Comparison of ENCODE assay signal across 1 cellular context in the genomic region with DNA sequence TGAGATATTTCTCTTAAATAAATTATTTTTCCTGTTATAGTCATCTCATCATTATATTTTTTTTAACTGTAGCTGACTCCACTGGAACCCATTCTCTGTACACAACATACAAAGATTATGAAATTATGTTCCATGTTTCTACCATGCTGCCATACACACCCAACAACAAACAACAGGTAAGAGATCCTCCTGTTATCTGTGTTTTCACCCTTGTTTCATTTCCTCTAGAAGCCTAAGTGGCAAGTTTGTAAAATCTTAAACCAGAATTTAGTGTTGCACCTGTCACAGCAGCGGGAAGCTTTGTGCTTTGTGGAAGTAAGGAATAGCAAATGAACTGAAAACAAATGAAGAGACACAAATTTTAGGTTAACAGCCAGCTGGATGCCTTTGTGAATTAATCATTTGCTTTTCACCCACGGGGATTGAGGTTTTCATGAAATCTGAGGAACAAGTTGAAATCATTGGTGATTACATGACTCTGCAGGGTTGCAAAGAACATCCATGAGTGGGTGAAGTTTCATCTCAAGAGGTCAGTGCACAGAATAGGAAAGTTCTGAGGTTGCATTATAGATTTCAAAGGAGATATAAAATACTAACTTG.
TF ChIP-seq lines count a peak whose summit lies in the region.

No MANE protein-coding gene starts in this region.

TF ChIP-seq in GM12878, 131 proteins besides CTCF, POLR2A, EP300 and RAD21 (continued from another document):
- TF ChIP-seq, protein P1, sequence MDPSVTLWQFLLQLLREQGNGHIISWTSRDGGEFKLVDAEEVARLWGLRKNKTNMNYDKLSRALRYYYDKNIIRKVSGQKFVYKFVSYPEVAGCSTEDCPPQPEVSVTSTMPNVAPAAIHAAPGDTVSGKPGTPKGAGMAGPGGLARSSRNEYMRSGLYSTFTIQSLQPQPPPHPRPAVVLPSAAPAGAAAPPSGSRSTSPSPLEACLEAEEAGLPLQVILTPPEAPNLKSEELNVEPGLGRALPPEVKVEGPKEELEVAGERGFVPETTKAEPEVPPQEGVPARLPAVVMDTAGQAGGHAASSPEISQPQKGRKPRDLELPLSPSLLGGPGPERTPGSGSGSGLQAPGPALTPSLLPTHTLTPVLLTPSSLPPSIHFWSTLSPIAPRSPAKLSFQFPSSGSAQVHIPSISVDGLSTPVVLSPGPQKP (IDR thresholded peaks at IDR 0.05; ENCODE audit: low read depth, low read length): no peak
- TF ChIP-seq NRF1 (conservative IDR thresholded peaks at IDR 0.05; ENCODE audit: low read depth, low read length) (no peak), NFIC (IDR thresholded peaks at IDR 0.05; ENCODE audit: low read depth, low read length) (no peak), ETV6 (conservative IDR thresholded peaks at IDR 0.05 in 1 of 2, IDR thresholded peaks at IDR 0.05 in 1 of 2; ENCODE audit: borderline replicate concordance in 1 of 2, low read depth in 1 of 2) (peak in 1 of 2 experiments; percentile 20; a peak in 1 of 4 replicates), NBN (IDR thresholded peaks at IDR 0.05) (no peak), NFYA (IDR thresholded peaks at IDR 0.05; ENCODE audit: borderline replicate concordance, low read depth, low read length) (no peak), TCF7 (IDR thresholded peaks at IDR 0.05; ENCODE audit: borderline replicate concordance) (no peak), SIX5 (IDR thresholded peaks at IDR 0.05; ENCODE audit: low read depth, low read length, severe bottlenecking) (no peak), SMAD5 (IDR thresholded peaks at IDR 0.05; ENCODE audit: low read depth) (no peak), SIN3A (IDR thresholded peaks at IDR 0.05; ENCODE audit: low read depth, low read length) (no peak), TCF12 (IDR thresholded peaks at IDR 0.05; ENCODE audit: low read depth, low read length) (no peak), ZBED1 (IDR thresholded peaks at IDR 0.05; ENCODE audit: borderline replicate concordance) (no peak), SMARCA5 (IDR thresholded peaks at IDR 0.05) (no peak), ASH2L (IDR thresholded peaks at IDR 0.05; ENCODE audit: borderline replicate concordance, low read depth) (no peak), DPF2 (IDR thresholded peaks at IDR 0.05) (peak; percentile 34; the same call in 1 of the 2 replicates)
- TF ChIP-seq, protein P2, sequence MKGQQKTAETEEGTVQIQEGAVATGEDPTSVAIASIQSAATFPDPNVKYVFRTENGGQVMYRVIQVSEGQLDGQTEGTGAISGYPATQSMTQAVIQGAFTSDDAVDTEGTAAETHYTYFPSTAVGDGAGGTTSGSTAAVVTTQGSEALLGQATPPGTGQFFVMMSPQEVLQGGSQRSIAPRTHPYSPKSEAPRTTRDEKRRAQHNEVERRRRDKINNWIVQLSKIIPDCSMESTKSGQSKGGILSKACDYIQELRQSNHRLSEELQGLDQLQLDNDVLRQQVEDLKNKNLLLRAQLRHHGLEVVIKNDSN (IDR thresholded peaks at IDR 0.05; ENCODE audit: borderline replicate concordance, extremely low read length, insufficient read depth, low read depth, low read length): no peak
